ENCODE assay signal across 15 cellular contexts in the genomic region with DNA sequence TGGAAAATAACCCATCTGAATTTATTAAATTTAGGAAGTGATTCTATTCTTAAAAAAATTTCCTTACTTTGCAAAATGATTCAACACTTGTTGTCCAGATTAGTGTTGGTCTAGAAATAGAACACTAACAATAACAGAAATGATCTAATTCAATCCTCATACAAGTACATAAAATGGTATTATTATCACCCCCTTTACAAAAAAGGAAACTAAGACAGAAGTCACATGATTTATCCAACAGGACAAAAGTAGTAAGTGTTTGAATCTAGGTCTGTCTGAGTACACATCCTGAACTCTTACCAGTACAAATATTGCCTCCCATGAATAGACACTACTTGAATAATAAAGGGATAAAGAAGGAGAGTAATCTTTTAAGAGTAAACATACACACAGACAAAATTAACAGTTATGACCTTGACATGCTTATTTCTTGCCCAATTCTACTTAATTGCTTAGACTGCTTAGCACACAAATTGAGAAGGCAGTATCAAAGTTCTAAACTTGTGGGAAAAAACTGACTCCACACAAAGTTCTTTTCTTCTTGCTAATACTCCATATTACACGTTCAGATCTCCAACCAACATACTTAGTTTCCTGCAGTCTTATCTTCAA.
DNase-seq lines count a peak whose midpoint lies in the region; ATAC-seq lines count a peak whose summit lies in the region.
"Had no signal": no experiment of that assay in that cellular context is flagged by ENCODE, and none has a peak within 500 bp of the region (broad histone marks: within the 10 kb centered on the region; RNA-seq: fewer than 3 reads in every experiment).

No MANE protein-coding gene starts in this region.

- H3K36me3 ChIP-seq in mesenchymal stem cell (ENCODE audit: control insufficient read depth in 1 of 2, insufficient read depth in 2 of 2, low read depth in 1 of 2, low read length in 2 of 2), result no peaks in the 10 kb centered on the region

- H2BK120ac ChIP-seq in mesenchymal stem cell (ENCODE audit: low read depth, low read length), result no peak overlapping the region

- no peak overlapping the region for H2BK12ac ChIP-seq in mesenchymal stem cell (ENCODE audit: low read length in 2 of 2)

- no peak overlapping the region for H3K4ac ChIP-seq in mesenchymal stem cell (ENCODE audit: low read depth in 1 of 2, low read length in 2 of 2)

- ATAC-seq in left ventricle myocardium superior (peak; percentile 78), left cardiac atrium (no peak), HG02571 (IDR thresholded peaks at IDR 0.05; ENCODE audit: unreplicated experiment) (no peak)

- H3K14ac ChIP-seq in mesenchymal stem cell (ENCODE audit: low read length in 2 of 2), result no peak overlapping the region

- H3K9ac ChIP-seq in mesenchymal stem cell (ENCODE audit: low read length), result no peak overlapping the region

- intact Hi-C loops in left ventricle myocardium superior (cut with micrococcal nuclease), result no loop called here
- intact Hi-C loops in left cardiac atrium (cut with DNase I), result no loop called here
- intact Hi-C loops in dendritic cell treated with granulocyte-macrophage colony-stimulating factor and Interleukin-4, amounts not matched to agents 40 ng/mL and 50 ng/mL, for 4 days (cut with micrococcal nuclease), result no loop called here

- peaks cover 24% of the 10 kb centered on the region for H3K9me3 ChIP-seq in mesenchymal stem cell (ENCODE audit: control insufficient read depth, low read length)

- WGBS in mesenchymal stem cell, result no CpG with 5 or more reads among the region's 1 CpG

- peaks cover 6% of the 10 kb centered on the region for H3K36me3 Mint-ChIP-seq in dendritic cell treated with granulocyte-macrophage colony-stimulating factor and Interleukin-4, amounts not matched to agents 40 ng/mL and 50 ng/mL, for 4 days (ENCODE audit: low read depth)

- H4K8ac ChIP-seq in mesenchymal stem cell (ENCODE audit: low read length), result no peak overlapping the region

- no peak overlapping the region for H2AFZ ChIP-seq in mesenchymal stem cell (ENCODE audit: low read depth, low read length)

- H3K27me3 ChIP-seq in mesenchymal stem cell (ENCODE audit: control insufficient read depth in 1 of 2, insufficient read depth in 1 of 2, low read length in 2 of 2), result no peaks in the 10 kb centered on the region

- no peak for DNase-seq in left ventricle myocardium superior
- no peak for DNase-seq in left cardiac atrium
- DNase-seq in mesenchymal stem cell, result peak; percentile 6
- no peak for DNase-seq in inferior parietal cortex (ENCODE audit: extremely low spot score)
- DNase-seq in stimulated activated naive CD4-positive, alpha-beta T cell treated with Interleukin-2 at 50 U/mL for 16 hours (lab: John Stamatoyannopoulos, UW), result no peak
- DNase-seq: C1 segment of cervical spinal cord; CD4-positive, alpha-beta memory T cell; DMS153; DMS79 treated with DMSO at 0.1 percent for 48 hours; GDM1; GOT3; H9 had no signal

- no peak overlapping the region for H2BK5ac ChIP-seq in mesenchymal stem cell (ENCODE audit: low read depth, low read length, poor library complexity, severe bottlenecking)

- H3K4me3 ChIP-seq in mesenchymal stem cell (ENCODE audit: insufficient read depth in 1 of 2, low read depth in 1 of 2, low read length in 2 of 2), result no peak overlapping the region

- H3K9me3 Mint-ChIP-seq in dendritic cell treated with granulocyte-macrophage colony-stimulating factor and Interleukin-4, amounts not matched to agents 40 ng/mL and 50 ng/mL, for 4 days, result peaks cover 30% of the 10 kb centered on the region

- no peak overlapping the region for H3K4me2 ChIP-seq in mesenchymal stem cell (ENCODE audit: low read length, poor library complexity, severe bottlenecking)

- no peak overlapping the region for H2AK5ac ChIP-seq in mesenchymal stem cell (ENCODE audit: low read length, severe bottlenecking)

- no peak overlapping the region for H3K27ac ChIP-seq in mesenchymal stem cell (ENCODE audit: low read length, poor library complexity, severe bottlenecking)

- no peak overlapping the region for H3K23ac ChIP-seq in mesenchymal stem cell (ENCODE audit: low read length in 2 of 2)

- no peaks in the 10 kb centered on the region for H3K4me1 ChIP-seq in mesenchymal stem cell (ENCODE audit: control insufficient read depth, insufficient read depth, low read depth, low read length)

- no peak overlapping the region for H3K18ac ChIP-seq in mesenchymal stem cell (ENCODE audit: low read depth in 1 of 2, low read length in 2 of 2)

- H2BK15ac ChIP-seq in mesenchymal stem cell (ENCODE audit: low read depth, poor library complexity, severe bottlenecking), result no peak overlapping the region

- no peak overlapping the region for H3K4me3 Mint-ChIP-seq in dendritic cell treated with granulocyte-macrophage colony-stimulating factor and Interleukin-4, amounts not matched to agents 40 ng/mL and 50 ng/mL, for 4 days
- H3K4me3 Mint-ChIP-seq: B cell; CD4-positive, alpha-beta memory T cell; H9 had no signal

- peaks cover 12% of the 10 kb centered on the region for H3K4me1 Mint-ChIP-seq in dendritic cell treated with granulocyte-macrophage colony-stimulating factor and Interleukin-4, amounts not matched to agents 40 ng/mL and 50 ng/mL, for 4 days (ENCODE audit: low read depth)
- H3K4me1 Mint-ChIP-seq: B cell; CD4-positive, alpha-beta memory T cell had no signal

- no peak overlapping the region for H4K91ac ChIP-seq in mesenchymal stem cell (ENCODE audit: low read length)

- H3K27ac Mint-ChIP-seq in dendritic cell treated with granulocyte-macrophage colony-stimulating factor and Interleukin-4, amounts not matched to agents 40 ng/mL and 50 ng/mL, for 4 days, result peak overlapping the region; percentile 56
- H3K27ac Mint-ChIP-seq: B cell; CD4-positive, alpha-beta memory T cell; H9 had no signal

- H3K27me3 Mint-ChIP-seq in dendritic cell treated with granulocyte-macrophage colony-stimulating factor and Interleukin-4, amounts not matched to agents 40 ng/mL and 50 ng/mL, for 4 days, result no peaks in the 10 kb centered on the region
- H3K27me3 Mint-ChIP-seq: B cell; CD4-positive, alpha-beta memory T cell had no signal

- H3K79me1 ChIP-seq in mesenchymal stem cell (replicated peaks; ENCODE audit: low read length, poor library complexity, severe bottlenecking), result peaks cover 9% of the 10 kb centered on the region
